In the genomic region with DNA sequence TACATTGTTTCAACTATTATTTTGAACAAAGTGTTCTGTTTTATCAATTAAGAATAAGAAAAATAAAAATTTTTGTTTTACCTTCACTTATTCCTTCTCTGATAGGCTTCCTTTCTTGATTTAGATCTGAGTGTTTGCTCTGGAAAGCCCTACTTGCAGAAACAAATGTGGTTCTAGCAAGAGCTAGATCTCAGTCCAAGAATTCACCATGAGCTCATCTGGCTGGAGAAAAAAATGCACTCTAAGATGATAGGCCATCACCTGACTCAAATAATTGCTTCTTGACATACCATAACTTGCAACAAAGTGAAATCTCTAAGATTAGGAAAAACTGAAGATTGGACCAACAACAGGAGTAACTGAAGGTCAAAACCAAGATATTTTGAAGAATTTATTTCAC, we compare ENCODE assay signal across 11 cellular contexts. TPM values are rescaled to one million over a fixed set of nuclear protein-coding genes. Genes with fewer than 3 reads are reported as not detected.
"Had no signal": no experiment of that assay in that cellular context is flagged by ENCODE, and none has a peak within 500 bp of the region (broad histone marks: within the 10 kb centered on the region; RNA-seq: fewer than 3 reads in every experiment).

No MANE protein-coding gene starts in this region.

- H3K9ac ChIP-seq: GM23248 had no signal

- DNase-seq: GM23248, GOT3, H7, KBM-7 had no signal

- H3K4me3 Mint-ChIP-seq: IgD-negative memory B cell had no signal

- H3K27ac ChIP-seq: GM23248, HL-60 had no signal

- H3K4me3 ChIP-seq: GM23248, HAP-1 had no signal

- H2AFZ ChIP-seq: GM23248 had no signal

- H3K36me3 ChIP-seq: HAP-1 had no signal

- ATAC-seq: HCT116, HepG2 had no signal

- H3K4me1 Mint-ChIP-seq: IgD-negative memory B cell had no signal

- H3K27ac Mint-ChIP-seq: IgD-negative memory B cell had no signal

- H3K4me1 ChIP-seq: HAP-1 had no signal

RNA-seq across cellular contexts. Expression of a gene that starts 6.3 kb away (rescaled TPM):
- total RNA-seq: GM23248, H4, HepG2, HT1080 had no signal
- polyA plus RNA-seq: GM23248, HepG2 had no signal

RNA-seq across cellular contexts. Expression of a gene that starts 28.8 kb away (rescaled TPM):
- total RNA-seq: GM23248, H4, HepG2, HT1080 had no signal
- polyA plus RNA-seq: GM23248, HepG2 had no signal
